14 cellular contexts compared by ENCODE assay signal in the genomic region with DNA sequence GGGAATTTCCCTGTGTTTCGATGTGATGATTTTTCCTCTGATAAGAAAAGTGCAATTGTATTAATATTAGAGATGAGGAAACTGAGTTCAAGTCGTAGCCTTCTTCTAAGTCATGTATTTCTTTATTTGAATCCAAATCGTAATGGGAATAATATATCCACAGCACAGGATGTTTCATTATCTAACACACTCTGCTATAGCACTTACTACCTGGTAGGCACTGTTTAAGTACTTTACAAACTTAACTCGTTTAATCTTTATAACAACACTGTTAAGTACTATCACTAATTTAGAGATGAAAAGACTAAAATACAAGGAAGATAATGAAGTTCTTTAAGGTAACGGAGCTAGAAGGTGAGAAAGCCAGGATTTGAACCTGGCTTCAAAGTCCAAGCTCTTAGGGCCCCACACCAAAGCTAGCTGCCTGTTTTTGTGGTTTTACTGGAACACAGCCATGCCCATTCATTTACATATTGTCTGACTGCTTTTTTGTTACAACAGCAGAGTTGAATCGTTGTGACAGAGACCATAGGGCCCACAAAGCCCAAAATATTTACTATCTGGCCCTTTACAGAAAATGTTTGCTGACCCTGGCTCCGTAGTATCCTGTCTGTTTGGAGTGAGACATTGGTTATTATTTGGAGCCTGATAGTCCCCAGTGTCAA. TPM values are rescaled to one million over a fixed set of nuclear protein-coding genes. Genes with fewer than 3 reads are reported as not detected.
DNase-seq lines count a peak whose midpoint lies in the region; ATAC-seq and TF ChIP-seq lines count a peak whose summit lies in the region.
"Had no signal": no experiment of that assay in that cellular context is flagged by ENCODE, and none has a peak within 500 bp of the region (broad histone marks: within the 10 kb centered on the region; RNA-seq: fewer than 3 reads in every experiment).

No MANE protein-coding gene starts in this region.

- H3K4me1 Mint-ChIP-seq in endothelial cell (ENCODE audit: unreplicated experiment) = no peaks in the 10 kb centered on the region

- TF ChIP-seq CTCF in mucosa of descending colon (IDR thresholded peaks at IDR 0.05) (no peak), endothelial cell (IDR thresholded peaks at IDR 0.05; ENCODE audit: unreplicated experiment) (no peak), GM10266 (IDR thresholded peaks at IDR 0.05; ENCODE audit: control insufficient read depth, insufficient read depth, low read depth, missing control alignments) (no peak)

- intact Hi-C loops in mucosa of descending colon (cut with DNase I, micrococcal nuclease) = no loop called here

- H3K9me3 Mint-ChIP-seq in endothelial cell (ENCODE audit: unreplicated experiment) = no peaks in the 10 kb centered on the region
- H3K9me3 Mint-ChIP-seq: activated naive CD4-positive, alpha-beta T cell treated with anti-CD3 and anti-CD28 coated beads, Interleukin-2, amount 50 U/mL, for 24 hours had no signal

- H3K4me3 Mint-ChIP-seq in endothelial cell (ENCODE audit: unreplicated experiment) = no peak overlapping the region
- H3K4me3 Mint-ChIP-seq: activated naive CD4-positive, alpha-beta T cell treated with anti-CD3 and anti-CD28 coated beads, Interleukin-2, amount 50 U/mL, for 24 hours had no signal

- no peak overlapping the region for H3K4me3 ChIP-seq in mucosa of descending colon
- H3K4me3 ChIP-seq: left ventricle myocardium inferior, Peyer's patch had no signal

- H3K27me3 Mint-ChIP-seq in endothelial cell (ENCODE audit: unreplicated experiment) = peaks cover 2% of the 10 kb centered on the region
- H3K27me3 Mint-ChIP-seq: activated naive CD4-positive, alpha-beta T cell treated with anti-CD3 and anti-CD28 coated beads, Interleukin-2, amount 50 U/mL, for 24 hours had no signal

- no peaks in the 10 kb centered on the region for H3K36me3 ChIP-seq in mucosa of descending colon (ENCODE audit: low read depth)
- H3K36me3 ChIP-seq: left ventricle myocardium inferior, Peyer's patch had no signal

- ATAC-seq in GM18861 (IDR thresholded peaks at IDR 0.05; ENCODE audit: unreplicated experiment) = peak; percentile 55
- peak; percentile 71 for ATAC-seq in HG03066 (IDR thresholded peaks at IDR 0.05; ENCODE audit: low read depth, unreplicated experiment)
- ATAC-seq in mucosa of descending colon = peak; percentile 40

- no peak overlapping the region for H3K27ac Mint-ChIP-seq in endothelial cell (ENCODE audit: unreplicated experiment)
- H3K27ac Mint-ChIP-seq: activated naive CD4-positive, alpha-beta T cell treated with anti-CD3 and anti-CD28 coated beads, Interleukin-2, amount 50 U/mL, for 24 hours had no signal

- peak; percentile 61 for DNase-seq in RPMI7951 (ENCODE audit: low read depth)
- peak in 1 of 3 donors; percentile 57 for DNase-seq in mucosa of descending colon
- DNase-seq in iPS-NIHi7 (ENCODE audit: extremely low spot score) = no peak
- DNase-seq in endothelial cell (ENCODE audit: low spot score) = no peak
- DNase-seq in GM10266 (ENCODE audit: extremely low spot score) = no peak
- DNase-seq: dermis blood vessel endothelial cell; DMS153; left ventricle myocardium inferior; NCI-H1436 treated with DMSO at 0.1 percent for 48 hours; Peyer's patch; stimulated activated CD4-positive, alpha-beta T cell treated with anti-CD3 and anti-CD28 coated beads, Interleukin-2, amount 100 ng/mL, for 48 hours had no signal

- H3K9me3 ChIP-seq in mucosa of descending colon = no peaks in the 10 kb centered on the region
- H3K9me3 ChIP-seq: left ventricle myocardium inferior, Peyer's patch had no signal

- H3K4me1 ChIP-seq in mucosa of descending colon (ENCODE audit: low read depth) = peaks cover 30% of the 10 kb centered on the region

- H3K36me3 Mint-ChIP-seq in endothelial cell (ENCODE audit: low read depth, unreplicated experiment) = no peaks in the 10 kb centered on the region
- H3K36me3 Mint-ChIP-seq: activated naive CD4-positive, alpha-beta T cell treated with anti-CD3 and anti-CD28 coated beads, Interleukin-2, amount 50 U/mL, for 24 hours had no signal

RNA-seq across cellular contexts. Expression of a gene that starts 9.5 kb away (rescaled TPM):
- 123 and 126 TPM in 2 replicates for total RNA-seq in RPMI7951 (2014; rRNA removed; shearing (Covaris generic))
- total RNA-seq in mucosa of descending colon = 10 to 100 TPM; 76.2 to 96.1 (median 83.9) TPM
- total RNA-seq in endothelial cell (ENCODE audit: unreplicated experiment) = 32.1 TPM
